In the genomic region with DNA sequence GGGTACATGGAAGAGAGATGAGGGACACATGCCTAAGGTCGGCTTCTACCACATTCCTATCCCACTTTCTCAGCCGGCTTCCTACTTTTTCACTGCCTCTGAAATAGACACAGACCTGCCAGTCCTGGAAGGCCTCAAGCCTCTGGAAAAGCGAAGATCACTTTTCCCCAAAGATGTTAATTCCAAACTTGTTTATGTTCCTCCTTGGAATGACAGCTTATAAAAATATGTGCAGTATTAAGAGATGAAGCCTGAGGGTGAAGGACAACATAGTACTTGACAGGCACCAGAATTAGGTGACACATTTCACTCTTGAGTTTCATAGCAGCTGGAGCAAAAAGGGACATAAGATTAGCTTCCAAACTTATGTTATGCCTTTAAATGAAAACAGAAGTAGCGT, we compare ENCODE assay signal across 14 cellular contexts. TPM values are rescaled to one million over a fixed set of nuclear protein-coding genes. Genes with fewer than 3 reads are reported as not detected.
DNase-seq lines count a peak whose midpoint lies in the region; ATAC-seq and TF ChIP-seq lines count a peak whose summit lies in the region.
"Had no signal": no experiment of that assay in that cellular context is flagged by ENCODE, and none has a peak within 500 bp of the region (broad histone marks: within the 10 kb centered on the region; RNA-seq: fewer than 3 reads in every experiment).

No MANE protein-coding gene starts in this region.

- no peak overlapping the region for H2BK5ac ChIP-seq in trophoblast cell (ENCODE audit: low read depth, low read length, poor library complexity)

- H2BK120ac ChIP-seq in trophoblast cell (ENCODE audit: insufficient read depth, low read length, poor library complexity): no peak overlapping the region

- DNase-seq in SK-N-SH (no peak), epithelial cell of prostate (ENCODE audit: low read depth, low spot score) (no peak), trophoblast cell (peak in 1 of 2 donors; percentile 67), tibial nerve (ENCODE audit: low spot score in 2 of 2) (no peak), activated T-cell treated with anti-CD3 and anti-CD28 coated beads for 4 hours (no peak), SK-N-DZ (ENCODE audit: low spot score) (no peak)
- DNase-seq: KG1, kidney glomerular epithelial cell, NCI-H1694 treated with DMSO at 0.1 percent for 48 hours, T-helper 17 cell had no signal

- no peaks in the 10 kb centered on the region for H3K9me2 ChIP-seq in SK-N-SH

- TF ChIP-seq RAD21 in SK-N-SH (IDR thresholded peaks at IDR 0.05; ENCODE audit: low read length): no peak

- H4K20me1 ChIP-seq in SK-N-SH (ENCODE audit: insufficient read depth): peaks cover 11% of the 10 kb centered on the region; the same call in 1 of the 2 replicates

- H3F3A ChIP-seq in SK-N-SH (replicated peaks; ENCODE audit: insufficient read depth): peaks cover 47% of the 10 kb centered on the region

- no peak overlapping the region for H3K9ac ChIP-seq in SK-N-SH
- no peak overlapping the region for H3K9ac ChIP-seq in trophoblast cell (ENCODE audit: low read length)

- no peak overlapping the region for H3K18ac ChIP-seq in trophoblast cell (ENCODE audit: low read length)

- no peak overlapping the region for H4K91ac ChIP-seq in trophoblast cell (ENCODE audit: low read depth, low read length)

- H3K36me3 ChIP-seq in SK-N-SH (replicated peaks in 1 of 2; ENCODE audit: control insufficient read depth in 1 of 2, insufficient read depth in 2 of 2, low read length in 1 of 2): peaks cover 0 to under 1% of the 10 kb centered on the region in 2 experiments
- H3K36me3 ChIP-seq in trophoblast cell (ENCODE audit: control insufficient read depth in 1 of 2, insufficient read depth in 2 of 2, low read length in 2 of 2): no peaks in the 10 kb centered on the region
- no peaks in the 10 kb centered on the region for H3K36me3 ChIP-seq in tibial nerve
- H3K36me3 ChIP-seq: cardiac muscle cell had no signal

- H3K4me2 ChIP-seq in SK-N-SH: no peak overlapping the region
- H3K4me2 ChIP-seq in trophoblast cell (ENCODE audit: low read length): no peak overlapping the region

- H3K14ac ChIP-seq in trophoblast cell (ENCODE audit: low read length): no peak overlapping the region

- H2BK12ac ChIP-seq in trophoblast cell (ENCODE audit: low read length): peak overlapping the region; percentile 15

- H3K4me3 ChIP-seq in SK-N-SH (ENCODE audit: low read depth in 2 of 2, low read length in 1 of 2): no peak overlapping the region
- no peak overlapping the region for H3K4me3 ChIP-seq in trophoblast cell (ENCODE audit: low read depth, low read length)
- H3K4me3 ChIP-seq in tibial nerve: no peak overlapping the region
- H3K4me3 ChIP-seq: cardiac muscle cell had no signal

- POLR2A ChIA-PET in SK-N-SH (lab: Yijun Ruan, JAX): no interaction called here

- H2AK5ac ChIP-seq in trophoblast cell (ENCODE audit: low read length): no peak overlapping the region

- TF ChIP-seq CTCF in SK-N-SH (IDR thresholded peaks at IDR 0.05): no peak
- no peak for TF ChIP-seq CTCF in tibial nerve (IDR thresholded peaks at IDR 0.05)

- H2AFZ ChIP-seq in SK-N-SH (ENCODE audit: low read depth) (no peak overlapping the region), trophoblast cell (ENCODE audit: insufficient read depth, low read length, poor library complexity) (no peak overlapping the region)

- no peak for TF ChIP-seq EP300 in SK-N-SH (IDR thresholded peaks at IDR 0.05; ENCODE audit: borderline replicate concordance in 1 of 2, low read depth in 1 of 2, low read length in 1 of 2)
- no peak for TF ChIP-seq EP300 in tibial nerve (IDR thresholded peaks at IDR 0.05)

- WGBS in SK-N-SH (ENCODE audit: low lambda C conversion rate): 82% methylated on average over 4 of the region's 4 CpGs
- WGBS in trophoblast cell (ENCODE audit: extremely low coverage, insufficient coverage, insufficient read length): no CpG with 5 or more reads among the region's 4 CpGs
- WGBS in tibial nerve, 2 donors: 49 to 54% methylated on average over 4 of the region's 4 CpGs

- peaks cover 18% of the 10 kb centered on the region for H3K79me1 ChIP-seq in trophoblast cell (ENCODE audit: low read length)

- H3K4me1 ChIP-seq in SK-N-SH (ENCODE audit: control insufficient read depth in 1 of 2, insufficient read depth in 2 of 2, low read depth in 1 of 2, low read length in 1 of 2) (peaks cover 48 to 67% of the 10 kb centered on the region in 2 experiments), trophoblast cell (ENCODE audit: control insufficient read depth in 1 of 2, insufficient read depth in 2 of 2, low read length in 2 of 2) (peaks cover 20 to 33% of the 10 kb centered on the region in 2 experiments), tibial nerve (peaks cover 11 to 98% (median 94%) of the 10 kb centered on the region in 4 donors)

- peak overlapping the region; percentile 4 for H4K8ac ChIP-seq in trophoblast cell (ENCODE audit: low read depth, low read length)

- H3K4ac ChIP-seq in trophoblast cell (ENCODE audit: low read depth, low read length): peak overlapping the region; percentile 61

- H3K79me2 ChIP-seq in SK-N-SH (ENCODE audit: insufficient read depth) (peaks cover 81% of the 10 kb centered on the region), trophoblast cell (ENCODE audit: control insufficient read depth, insufficient read depth, low read length, poor library complexity) (peaks cover 23% of the 10 kb centered on the region)

- H3K27me3 ChIP-seq in SK-N-SH (ENCODE audit: insufficient read depth) (no peaks in the 10 kb centered on the region), trophoblast cell (ENCODE audit: insufficient read depth, low read length) (no peaks in the 10 kb centered on the region), tibial nerve (no peaks in the 10 kb centered on the region)
- H3K27me3 ChIP-seq: cardiac muscle cell had no signal

- no peak for ATAC-seq in SK-N-SH treated with all-trans-retinoic acid at 6 μM for 48 hours
- ATAC-seq in GM18867 (IDR thresholded peaks at IDR 0.05; ENCODE audit: unreplicated experiment): no peak
- ATAC-seq: T-helper 17 cell had no signal

- no peak overlapping the region for H4K12ac ChIP-seq in trophoblast cell (ENCODE audit: low read depth, low read length)

- H3K27ac ChIP-seq in SK-N-SH (ENCODE audit: low read depth in 2 of 2, low read length in 1 of 2) (peak overlapping the region; percentile 1 to 11; a peak in 1 of 4 replicates), epithelial cell of prostate (peak overlapping the region; percentile 83), trophoblast cell (ENCODE audit: low read depth, low read length) (no peak overlapping the region), tibial nerve (peak overlapping the region; percentile 55 to 93 (median 86))
- H3K27ac ChIP-seq: 22Rv1, cardiac muscle cell had no signal

- TF ChIP-seq POLR2A in tibial nerve (IDR thresholded peaks at IDR 0.05): no peak

- no peak overlapping the region for H3K23ac ChIP-seq in trophoblast cell (ENCODE audit: low read length)

- H3K9me3 ChIP-seq in SK-N-SH (no peaks in the 10 kb centered on the region), trophoblast cell (ENCODE audit: insufficient read depth, low read depth, low read length) (no peaks in the 10 kb centered on the region), tibial nerve (no peaks in the 10 kb centered on the region)

- CTCF ChIA-PET in SK-N-SH (lab: Yijun Ruan, JAX): no interaction called here

TF ChIP-seq in SK-N-SH, 30 proteins besides CTCF, POLR2A, EP300 and RAD21:
- no peak for TF ChIP-seq GATA2 (CRISPR knock-in tag; IDR thresholded peaks at IDR 0.05)

TF ChIP-seq in SK-N-SH treated with all-trans-retinoic acid at 6 μM for 48 hours, 23 proteins besides CTCF, POLR2A, EP300 and RAD21 (continues in another document):
- TF ChIP-seq POU6F1 (CRISPR knock-in tag; IDR thresholded peaks at IDR 0.05; ENCODE audit: borderline replicate concordance, low read depth) (no peak), TCF4 (CRISPR knock-in tag; IDR thresholded peaks at IDR 0.05; ENCODE audit: borderline replicate concordance) (no peak), CSDC2 (CRISPR knock-in tag; IDR thresholded peaks at IDR 0.05) (no peak), ZFP30 (CRISPR knock-in tag; IDR thresholded peaks at IDR 0.05) (no peak), OSR1 (CRISPR knock-in tag; IDR thresholded peaks at IDR 0.05) (no peak), TOX (CRISPR knock-in tag; IDR thresholded peaks at IDR 0.05; ENCODE audit: borderline replicate concordance) (no peak), ZFP3 (CRISPR knock-in tag; IDR thresholded peaks at IDR 0.05) (no peak)

RNA-seq across cellular contexts. Expression of gene FOXO3, which starts 25.2 kb away (rescaled TPM):
- polyA plus RNA-seq in SK-N-SH (2012; rRNA removed): 8.1 and 8.5 TPM in 2 replicates
- 7.5 and 8.1 TPM in 2 replicates for polyA plus RNA-seq in SK-N-SH (2012; cell fraction: cytosol; rRNA removed)
- 5.9 and 8.0 TPM in 2 replicates for polyA plus RNA-seq in SK-N-SH (2012; cell fraction: nucleus; rRNA removed)
- polyA plus RNA-seq in trophoblast cell (2013): 30.9 and 31.9 TPM in 2 replicates
- total RNA-seq in tibial nerve: 100 to 1,000 TPM; 146 to 200 (median 166) TPM
- polyA plus RNA-seq in SK-N-DZ (2014; cell fraction: cytosol; rRNA removed): 25.5 and 26.1 TPM in 2 replicates
- 9.4 and 14.1 TPM in 2 replicates for polyA plus RNA-seq in SK-N-DZ (2014; cell fraction: nucleus; rRNA removed)
